In the genomic region with DNA sequence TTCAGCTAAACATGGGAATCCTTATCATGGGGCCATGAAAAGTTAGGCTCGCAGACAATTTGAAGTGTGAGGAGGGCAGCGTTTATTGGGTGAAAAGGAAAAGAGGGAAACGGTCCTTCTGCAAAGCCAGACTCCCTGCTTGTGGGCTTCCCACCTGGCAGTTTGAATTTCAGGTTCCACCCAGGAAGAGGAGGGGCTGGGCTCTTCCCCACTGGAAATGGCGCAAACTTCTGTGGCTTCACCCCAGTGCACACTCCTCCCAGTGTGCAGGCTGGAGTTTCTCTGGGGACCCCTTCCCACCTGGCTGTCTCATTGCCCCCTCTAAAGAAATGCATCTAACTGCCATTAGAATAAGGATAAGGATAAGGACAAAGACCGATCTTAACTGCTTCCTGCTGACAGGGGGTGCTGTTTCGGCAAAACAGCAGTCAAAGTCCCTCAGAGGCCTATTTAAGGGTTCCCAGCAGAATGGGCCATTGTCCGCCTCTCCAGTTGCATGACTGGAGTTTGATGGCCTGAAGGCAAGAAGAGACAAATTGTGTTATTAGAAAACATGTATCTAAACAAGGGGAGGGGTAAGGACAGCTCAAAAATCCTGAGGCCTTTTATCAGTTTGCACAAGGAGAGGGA, we compare ENCODE assay signal across 11 cellular contexts. TPM values are rescaled to one million over a fixed set of nuclear protein-coding genes. Genes with fewer than 3 reads are reported as not detected.
DNase-seq lines count a peak whose midpoint lies in the region; ATAC-seq and TF ChIP-seq lines count a peak whose summit lies in the region.
"Had no signal": no experiment of that assay in that cellular context is flagged by ENCODE, and none has a peak within 500 bp of the region (broad histone marks: within the 10 kb centered on the region; RNA-seq: fewer than 3 reads in every experiment).

No MANE protein-coding gene starts in this region.

- H3K27ac ChIP-seq in heart left ventricle (peak overlapping the region in 1 of 12 donors; percentile 73), gastrocnemius medialis (no peak overlapping the region)

- H3K4me3 ChIP-seq in GM12865 (ENCODE audit: low read depth, low read length) (no peak overlapping the region), fibroblast of mammary gland (ENCODE audit: control insufficient read depth, low read depth, low read length) (no peak overlapping the region), heart left ventricle (no peak overlapping the region), gastrocnemius medialis (no peak overlapping the region)
- H3K4me3 ChIP-seq: lung had no signal

- H3K27me3 ChIP-seq in heart left ventricle (no peaks in the 10 kb centered on the region), gastrocnemius medialis (no peaks in the 10 kb centered on the region)

- TF ChIP-seq CTCF in GM12865 (IDR thresholded peaks at IDR 0.05; ENCODE audit: insufficient read depth, low read depth, low read length, missing control alignments), result no peak
- peak; percentile 12 for TF ChIP-seq CTCF in fibroblast of mammary gland (conservative IDR thresholded peaks at IDR 0.05; ENCODE audit: control insufficient read depth, insufficient read depth, low read depth, low read length)
- TF ChIP-seq CTCF in heart left ventricle (IDR thresholded peaks at IDR 0.05), result no peak
- no peak for TF ChIP-seq CTCF in gastrocnemius medialis (IDR thresholded peaks at IDR 0.05 in 4 of 5, conservative IDR thresholded peaks at IDR 0.05 in 1 of 5)

- peak; percentile 6 for DNase-seq in ACHN
- DNase-seq in GM12865 (ENCODE audit: low read depth), result peak; percentile 26
- DNase-seq in RPMI7951 (ENCODE audit: low read depth), result peak; percentile 59
- no peak for DNase-seq in fibroblast of mammary gland (ENCODE audit: low read depth)
- no peak for DNase-seq in heart left ventricle
- DNase-seq in NCI-H128 (lab: John Stamatoyannopoulos, UW; ENCODE audit: unreplicated experiment), result no peak
- DNase-seq in gastrocnemius medialis, result no peak
- DNase-seq: DMS153, NCI-H1694 treated with DMSO at 0.1 percent for 48 hours had no signal

- TF ChIP-seq POLR2A in heart left ventricle (IDR thresholded peaks at IDR 0.05) (no peak), gastrocnemius medialis (IDR thresholded peaks at IDR 0.05) (no peak)

- WGBS in heart left ventricle, 4 donors, result 85 to 87% (median 86%) methylated on average over 7 of the region's 7 CpGs

- H3K36me3 ChIP-seq in heart left ventricle (peaks cover 0 to 52% (median 49%) of the 10 kb centered on the region in 9 donors), gastrocnemius medialis (no peaks in the 10 kb centered on the region)

- H3K4me1 ChIP-seq in heart left ventricle (peaks cover 0 to 44% (median 7%) of the 10 kb centered on the region in 12 donors), gastrocnemius medialis (no peaks in the 10 kb centered on the region)

- intact Hi-C loops in heart left ventricle (cut with DNase I), result loop anchor here in 1 of 10 donors (5.0 kb wide), 1 partner anchor 39 kb away; no protein-coding TSS in a partner anchor
- intact Hi-C loops in gastrocnemius medialis (cut with DNase I; ENCODE audit: low total_unique reads), result no loop called here

- no peak for ATAC-seq in HG03175 (IDR thresholded peaks at IDR 0.05; ENCODE audit: unreplicated experiment)
- no peak for ATAC-seq in heart left ventricle
- no peak for ATAC-seq in gastrocnemius medialis

- in situ Hi-C loops in ACHN (cut with HindIII; ENCODE audit: low pct_ligation_motif_present, low pct_unique_long_range_greater_than_20kb, low sequenced_read_pairs), result no loop called here
- in situ Hi-C loops in gastrocnemius medialis (cut with MboI; ENCODE audit: low sequenced_read_pairs in 4 of 4), result loop anchor here in 1 of 4 donors (25.0 kb wide), 1 partner anchor 844 kb away; no protein-coding TSS in a partner anchor

- H3K9me3 ChIP-seq in heart left ventricle (no peaks in the 10 kb centered on the region), gastrocnemius medialis (no peaks in the 10 kb centered on the region)

RNA-seq across cellular contexts. Expression of a gene that starts 20.4 kb away (rescaled TPM):
- 13.9 and 15.5 TPM in 2 replicates for total RNA-seq in RPMI7951 (2014; rRNA removed; shearing (Covaris generic))
- total RNA-seq in heart left ventricle (1 to 10 TPM in 3 of 9 donors, under 1 TPM in 2, not detected in 4; 0.31 to 2.4 (median 2.1) TPM), gastrocnemius medialis (not detected)
- polyA plus RNA-seq in heart left ventricle, result under 1 TPM; 0.04 to 0.38 TPM

RNA-seq across cellular contexts. Expression of a gene that starts 46.5 kb away (rescaled TPM):
- 40.9 and 55.9 TPM in 2 replicates for total RNA-seq in RPMI7951 (2014; rRNA removed; shearing (Covaris generic))
- total RNA-seq in heart left ventricle (100 to 1,000 TPM in 1 of 9 donors, 10 to 100 TPM in 8; 19.1 to 125 (median 23.7) TPM), gastrocnemius medialis (10 to 100 TPM; 13.5 to 18.5 (median 14.2) TPM)
- 10 to 100 TPM; 25.5 to 27.1 TPM for polyA plus RNA-seq in heart left ventricle

Comparison
In these comparisons a context has a peak if more than half of its experiments do, and no peak if none do; other contexts are left out.
1. DNase-seq: peak in ACHN (single experiment), GM12865 (single experiment) and RPMI7951 (single experiment); none in fibroblast of mammary gland (single experiment), heart left ventricle (0 of 5), NCI-H128 (single experiment) and gastrocnemius medialis (0 of 2).